Comparison of ENCODE assay signal across 10 cellular contexts in the genomic region with DNA sequence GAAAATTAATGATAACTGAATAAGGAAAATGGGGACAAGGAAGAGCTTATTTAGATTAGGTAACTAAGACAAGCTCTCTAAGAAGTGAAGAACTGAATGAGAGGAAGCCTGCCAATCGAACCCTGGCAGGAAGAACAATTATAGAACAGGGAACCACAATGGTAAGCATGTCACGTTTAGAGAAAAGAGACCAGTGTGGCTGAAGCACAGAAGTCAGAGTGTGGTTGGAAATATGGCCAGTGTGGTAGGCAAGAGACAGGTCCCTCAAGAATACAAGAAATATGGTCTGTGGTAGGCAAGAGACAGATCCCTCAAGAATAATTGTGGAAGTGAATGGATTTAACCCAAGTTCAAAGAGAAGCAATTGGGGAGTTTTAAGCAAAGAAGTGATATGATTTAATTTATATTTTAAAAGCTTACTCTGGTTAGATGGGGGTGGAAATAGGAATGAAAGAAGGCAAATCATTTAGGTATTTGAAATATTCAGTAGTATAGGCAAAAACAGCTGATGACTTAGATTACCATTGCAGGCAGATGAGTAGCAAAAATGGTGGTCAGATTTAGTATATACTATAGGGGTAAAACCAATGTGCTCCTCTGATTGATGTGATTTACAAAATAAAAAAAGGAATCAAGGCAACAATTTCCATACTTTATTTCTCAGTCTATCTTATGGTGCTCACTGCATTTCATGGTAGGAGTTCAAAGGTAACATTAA. TPM values are rescaled to one million over a fixed set of nuclear protein-coding genes. Genes with fewer than 3 reads are reported as not detected.
DNase-seq lines count a peak whose midpoint lies in the region; ATAC-seq and TF ChIP-seq lines count a peak whose summit lies in the region.
"Had no signal": no experiment of that assay in that cellular context is flagged by ENCODE, and none has a peak within 500 bp of the region (broad histone marks: within the 10 kb centered on the region; RNA-seq: fewer than 3 reads in every experiment).

No MANE protein-coding gene starts in this region.

- no peak overlapping the region for H2BK120ac ChIP-seq in H9 (ENCODE audit: low read depth, low read length, poor library complexity, severe bottlenecking)

- no peak overlapping the region for H3K18ac ChIP-seq in H9 (ENCODE audit: insufficient read length, low read depth, low read length)

- no peak overlapping the region for H2AFZ ChIP-seq in H9 (ENCODE audit: low read length)

- no peak overlapping the region for H4K5ac ChIP-seq in H9 (ENCODE audit: insufficient read length, low read depth, low read length)

- H3K4me3 Mint-ChIP-seq in activated naive CD8-positive, alpha-beta T cell treated with anti-CD3 and anti-CD28 coated beads, Interleukin-2, amount 50 U/mL, for 24 hours = peak overlapping the region; percentile 37
- H3K4me3 Mint-ChIP-seq in H9 = no peak overlapping the region

- H3K79me1 ChIP-seq in H9 (ENCODE audit: insufficient read depth, low read depth, low read length, poor library complexity, severe bottlenecking) = no peaks in the 10 kb centered on the region

- H3K14ac ChIP-seq in H9 (ENCODE audit: insufficient read depth, low read length) = no peak overlapping the region

- H4K20me1 ChIP-seq in H9 (ENCODE audit: control insufficient read depth, insufficient read depth, insufficient read length) = no peaks in the 10 kb centered on the region

- no peak overlapping the region for H2BK12ac ChIP-seq in H9 (ENCODE audit: insufficient read length, low read depth, low read length)

- H3K79me2 ChIP-seq in H9 (ENCODE audit: insufficient read depth, low read length) = no peaks in the 10 kb centered on the region

- no peak overlapping the region for H3K9ac ChIP-seq in H9 (ENCODE audit: extremely low read depth, insufficient read length, low read length)

- H3K23me2 ChIP-seq in H9 (ENCODE audit: insufficient read length, low read depth, low read length, poor library complexity, severe bottlenecking) = no peaks in the 10 kb centered on the region

- H3K27ac Mint-ChIP-seq in activated naive CD8-positive, alpha-beta T cell treated with anti-CD3 and anti-CD28 coated beads, Interleukin-2, amount 50 U/mL, for 24 hours = peak overlapping the region; percentile 74
- H3K27ac Mint-ChIP-seq in H9 = no peak overlapping the region

- TF ChIP-seq CTCF in GM20000 (IDR thresholded peaks at IDR 0.05; ENCODE audit: extremely low read depth, missing control alignments) (no peak), H9 (conservative IDR thresholded peaks at IDR 0.05) (no peak)

- no peak overlapping the region for H2BK20ac ChIP-seq in H9 (ENCODE audit: low read depth, low read length, poor library complexity, severe bottlenecking)

- H3K4ac ChIP-seq in H9 (ENCODE audit: low read depth, low read length) = no peak overlapping the region

- H3K56ac ChIP-seq in H9 (ENCODE audit: insufficient read length, low read depth, low read length) = no peak overlapping the region

- no CpG with 5 or more reads among the region's 2 CpGs for WGBS in H9 (ENCODE audit: extremely low coverage, insufficient read length, low lambda C conversion rate)

- H3K4me1 ChIP-seq in H9 (ENCODE audit: insufficient read depth, low read length) = no peaks in the 10 kb centered on the region

- no peaks in the 10 kb centered on the region for H3K27me3 Mint-ChIP-seq in activated naive CD8-positive, alpha-beta T cell treated with anti-CD3 and anti-CD28 coated beads, Interleukin-2, amount 50 U/mL, for 24 hours
- no peaks in the 10 kb centered on the region; the same call in none of the 2 replicates for H3K27me3 Mint-ChIP-seq in H9 (ENCODE audit: low read depth)

- H4K8ac ChIP-seq in H9 (replicated peaks; ENCODE audit: insufficient read length, low read depth, low read length) = no peak overlapping the region

- no peak overlapping the region for H3K23ac ChIP-seq in H9 (ENCODE audit: insufficient read length, low read depth, low read length)

- peaks cover 32% of the 10 kb centered on the region for H3K9me3 Mint-ChIP-seq in activated naive CD8-positive, alpha-beta T cell treated with anti-CD3 and anti-CD28 coated beads, Interleukin-2, amount 50 U/mL, for 24 hours
- H3K9me3 Mint-ChIP-seq in H9 = peaks cover 24 to 26% of the 10 kb centered on the region in 2 experiments

- no peak overlapping the region for H3T11ph ChIP-seq in H9 (ENCODE audit: low read length)

- no peak overlapping the region for H3K4me2 ChIP-seq in H9 (ENCODE audit: insufficient read depth, insufficient read length, low read length)

- H3K9me3 ChIP-seq in H9 (ENCODE audit: control insufficient read depth, low read depth, low read length) = no peaks in the 10 kb centered on the region

- peak; percentile 21 for DNase-seq in GM20000 (ENCODE audit: low spot score)
- DNase-seq in activated naive CD8-positive, alpha-beta T cell treated with anti-CD3 and anti-CD28 coated beads, Interleukin-2, amount 50 U/mL, for 24 hours = peak; percentile 23
- DNase-seq in cerebellar nuclear complex (lab: John Stamatoyannopoulos, UW) = no peak
- no peak for DNase-seq in NK-92 (lab: John Stamatoyannopoulos, UW; ENCODE audit: unreplicated experiment)
- no peak for DNase-seq in cerebellum (ENCODE audit: low spot score)
- DNase-seq in H9 = no peak
- DNase-seq: activated CD4-positive, CD25-positive, alpha-beta regulatory T cell; cortex of kidney had no signal

- peaks cover 39% of the 10 kb centered on the region for H3K36me3 Mint-ChIP-seq in activated naive CD8-positive, alpha-beta T cell treated with anti-CD3 and anti-CD28 coated beads, Interleukin-2, amount 50 U/mL, for 24 hours (ENCODE audit: low read depth)
- H3K36me3 Mint-ChIP-seq in H9 (ENCODE audit: insufficient read depth in 1 of 3, low read depth in 3 of 3) = peaks cover 7 to 27% (median 16%) of the 10 kb centered on the region in 3 experiments

- H2BK15ac ChIP-seq in H9 (ENCODE audit: low read depth, low read length) = no peak overlapping the region

- peak; percentile 91 for ATAC-seq in GM18499 (IDR thresholded peaks at IDR 0.05; ENCODE audit: insufficient read depth, unreplicated experiment)
- ATAC-seq in HG03139 (IDR thresholded peaks at IDR 0.05; ENCODE audit: unreplicated experiment) = peak; percentile 83
- peak; percentile 58 for ATAC-seq in activated naive CD8-positive, alpha-beta T cell treated with anti-CD3 and anti-CD28 coated beads, Interleukin-2, amount 50 U/mL, for 24 hours

- H3K27me3 ChIP-seq in H9 (ENCODE audit: insufficient read depth, low read length) = no peaks in the 10 kb centered on the region

- no peak overlapping the region for H4K91ac ChIP-seq in H9 (ENCODE audit: insufficient read length, low read depth, low read length)

- H2AK5ac ChIP-seq in H9 (ENCODE audit: insufficient read length, low read length) = no peak overlapping the region

- H3K4me1 Mint-ChIP-seq in activated naive CD8-positive, alpha-beta T cell treated with anti-CD3 and anti-CD28 coated beads, Interleukin-2, amount 50 U/mL, for 24 hours = peaks cover 46% of the 10 kb centered on the region
- peaks cover 4% of the 10 kb centered on the region in 2 experiments; a peak in 2 of 4 replicates for H3K4me1 Mint-ChIP-seq in H9

- H2BK5ac ChIP-seq in H9 (ENCODE audit: insufficient read length, low read length) = no peak overlapping the region

- no peak overlapping the region for H3K27ac ChIP-seq in H9 (ENCODE audit: insufficient read length, low read depth, low read length)

RNA-seq across cellular contexts. Expression of a gene that starts 38.8 kb away (rescaled TPM):
- 0.27 TPM for total RNA-seq in cerebellum
- total RNA-seq in H9 (2021) = 0.29 and 0.48 TPM in 2 replicates

Comparison
In these comparisons a context has a peak if more than half of its experiments do, and no peak if none do; other contexts are left out.
1. DNase-seq: peak in GM20000 (single experiment) and activated naive CD8-positive, alpha-beta T cell treated with anti-CD3 and anti-CD28 coated beads, Interleukin-2, amount 50 U/mL, for 24 hours (single experiment); none in cerebellar nuclear complex (0 of 2), NK-92 (single experiment), cerebellum (single experiment) and H9 (single experiment).
2. Peak in every context shown above with its lines, with median percentiles within 50 percentile points of each other: ATAC-seq.